Comparison of ENCODE assay signal across 8 cellular contexts in genomic region chr9:136118367-136119258, GRCh38. TPM values are rescaled to one million over a fixed set of nuclear protein-coding genes. Genes with fewer than 3 reads are reported as not detected.
DNase-seq lines count a peak whose midpoint lies in the region; ATAC-seq and TF ChIP-seq lines count a peak whose summit lies in the region.

TSS of gene TMEM250 (minus strand) at chr9:136118875. CDS start at chr9:136116900, 1,975 bp downstream.

- peaks cover 16% of the 10 kb centered on the region for H3K36me3 ChIP-seq in right atrium auricular region
- peaks cover 2 to 24% of the 10 kb centered on the region in 2 donors for H3K36me3 ChIP-seq in psoas muscle (ENCODE audit: insufficient read depth in 1 of 2, low read depth in 1 of 2)
- H3K36me3 ChIP-seq in urinary bladder (ENCODE audit: insufficient read depth): no peaks in the 10 kb centered on the region

- peaks cover 0 to 38% of the 10 kb centered on the region in 2 donors for H3K4me1 ChIP-seq in right atrium auricular region
- peaks cover 27% of the 10 kb centered on the region for H3K4me1 ChIP-seq in psoas muscle
- no peaks in the 10 kb centered on the region for H3K4me1 ChIP-seq in urinary bladder (ENCODE audit: insufficient read depth)

- H3K9me3 ChIP-seq in right atrium auricular region: no peaks in the 10 kb centered on the region
- H3K9me3 ChIP-seq in psoas muscle: no peaks in the 10 kb centered on the region

- H3K27me3 ChIP-seq in right atrium auricular region (no peaks in the 10 kb centered on the region), psoas muscle (ENCODE audit: insufficient read depth in 3 of 3, low read length in 2 of 3) (no peaks in the 10 kb centered on the region)

- H3K4me3 ChIP-seq in right atrium auricular region (peak within 1 kb of the TSS; percentile 87 to 92), psoas muscle (peak within 1 kb of the TSS; percentile 93), urinary bladder (ENCODE audit: low read depth, low read length) (peak within 1 kb of the TSS; percentile 85)

- intact Hi-C loops in psoas muscle (cut with DNase I): no loop called here

- peak; percentile 28 for DNase-seq in NCI-H187 treated with DMSO at 0.1 percent for 48 hours (lab: John Stamatoyannopoulos, UW)
- DNase-seq in T-helper 2 cell: peak; percentile 92 to 98 (median 94)
- DNase-seq in right atrium auricular region (ENCODE audit: low spot score): peak; percentile 95
- peak; percentile 97 to 99 for DNase-seq in psoas muscle

- TF ChIP-seq CTCF in right atrium auricular region (IDR thresholded peaks at IDR 0.05) (peak in 1 of 2 donors; percentile 19), psoas muscle (IDR thresholded peaks at IDR 0.05) (peak; percentile 5)

- peak within 1 kb of the TSS; percentile 86 for H3K27ac ChIP-seq in angular gyrus (ENCODE audit: low read depth, low read length)
- H3K27ac ChIP-seq in right atrium auricular region: peak within 1 kb of the TSS; percentile 98
- H3K27ac ChIP-seq in psoas muscle: peak within 1 kb of the TSS; percentile 96
- peak within 1 kb of the TSS; percentile 97 for H3K27ac ChIP-seq in urinary bladder (ENCODE audit: low read depth)

- ATAC-seq in GM18502 (IDR thresholded peaks at IDR 0.05; ENCODE audit: poor library complexity, unreplicated experiment): peak; percentile 78
- peak; percentile 62 for ATAC-seq in HG02943 (IDR thresholded peaks at IDR 0.05; ENCODE audit: low read depth, unreplicated experiment)
- peak; percentile 87 to 92 (median 88) for ATAC-seq in psoas muscle

- 0 to 1% (median 0%) methylated on average over 76 to 126 of the region's 126 CpGs for WGBS in psoas muscle, 3 donors
- under 1% methylated on average over 126 of the region's 126 CpGs for WGBS in urinary bladder

RNA-seq across cellular contexts. Expression of gene TMEM250, which starts in this region (rescaled TPM):
- total RNA-seq in right atrium auricular region: 10 to 100 TPM; 20.3 to 29.3 TPM
- 10 to 100 TPM; 17.3 to 27.8 (median 22.5) TPM for total RNA-seq in psoas muscle
- polyA plus RNA-seq in psoas muscle: 10 to 100 TPM; 28.8 to 49.5 (median 41.3) TPM
- total RNA-seq in urinary bladder: 13.6 TPM
- polyA plus RNA-seq in urinary bladder: 43.1 TPM

Comparison
In these comparisons a context has a peak if more than half of its experiments do, and no peak if none do; other contexts are left out.
1. Peak in every context shown above with its lines: DNase-seq, ATAC-seq, H3K4me3 ChIP-seq and H3K27ac ChIP-seq.
2. DNase-seq: peak in every context shown above with its lines; median percentile 98 in psoas muscle; 95 in right atrium auricular region; 94 in T-helper 2 cell; 28 in NCI-H187 treated with DMSO at 0.1 percent for 48 hours.